ENCODE assay signal across 34 cellular contexts in genomic region chr9:115300896-115301295, GRCh38.
"Had no signal": no experiment of that assay in that cellular context is flagged by ENCODE, and none has a peak within 500 bp of the region (broad histone marks: within the 10 kb centered on the region; RNA-seq: fewer than 3 reads in every experiment).

No MANE protein-coding gene starts in this region.

- H3K4me1 Mint-ChIP-seq: activated CD4-positive, alpha-beta T cell treated with anti-CD3 and anti-CD28 coated beads for 36 hours; activated CD4-positive, alpha-beta T cell treated with anti-CD3 and anti-CD28 coated beads, Interleukin-2, amount 10 ng/mL, durations not matched to agents 7 days and 5 days; activated naive CD8-positive, alpha-beta T cell treated with anti-CD3 and anti-CD28 coated beads for 36 hours had no signal

- H3K27me3 Mint-ChIP-seq: activated CD4-positive, alpha-beta T cell treated with anti-CD3 and anti-CD28 coated beads, Interleukin-2, amount 10 ng/mL, durations not matched to agents 7 days and 5 days; IgD-negative memory B cell had no signal

- H3K4me3 Mint-ChIP-seq: activated CD4-positive, alpha-beta T cell treated with anti-CD3 and anti-CD28 coated beads for 36 hours; activated CD4-positive, alpha-beta T cell treated with anti-CD3 and anti-CD28 coated beads, Interleukin-2, amount 10 ng/mL, durations not matched to agents 7 days and 5 days; activated CD8-positive, alpha-beta T cell treated with anti-CD3 and anti-CD28 coated beads, Interleukin-2, amount 10 ng/mL, durations not matched to agents 7 days and 5 days; activated naive CD8-positive, alpha-beta T cell treated with anti-CD3 and anti-CD28 coated beads for 36 hours; activated T-cell treated with anti-CD3 and anti-CD28 coated beads, Interleukin-2, amount 50 U/mL, for 4 hours; activated T-helper 1 cell treated with anti-CD3 and anti-CD28 coated beads, Interleukin-12 subunit alpha, Interleukin-12 subunit beta, Interleukin-2, Interleukin-4 antibody, amounts not matched to agents 30 ng/mL and 10 ng/mL and 1 ng/mL, durations not matched to agents 14 hours and 24 hours and 36 hours; IgD-negative memory B cell; T-helper 1 cell treated with Interleukin-12 subunit alpha and Interleukin-12 subunit beta and Interleukin-4 antibody, amounts not matched to agents 30 μg/mL and 1 μg/mL, for 36 hours; T-helper 2 cell treated with Interferon-gamma antibody and Interleukin-4, amounts not matched to agents 5 μg/mL and 100 μg/mL, for 36 hours; WTC11 had no signal

- FAIRE-seq: TTC549 had no signal

- DNase-seq: activated CD4-positive, alpha-beta T cell treated with anti-CD3 and anti-CD28 coated beads for 36 hours; activated CD4-positive, alpha-beta T cell treated with anti-CD3 and anti-CD28 coated beads, Interleukin-2, amount 10 ng/mL, durations not matched to agents 7 days and 5 days; activated CD4-positive, alpha-beta T cell treated with anti-CD3 and anti-CD28 coated beads, Interleukin-2, amount 50 U/mL, for 48 hours; activated CD8-positive, alpha-beta T cell treated with anti-CD3 and anti-CD28 coated beads, Interleukin-2, amount 10 ng/mL, durations not matched to agents 7 days and 5 days; activated naive CD4-positive, alpha-beta T cell; activated naive CD4-positive, alpha-beta T cell treated with anti-CD3 and anti-CD28 coated beads, Interleukin-2, amount 50 U/mL, for 16 hours; activated naive CD8-positive, alpha-beta T cell treated with anti-CD3 and anti-CD28 coated beads for 36 hours; activated T-cell treated with anti-CD3 and anti-CD28 coated beads, Interleukin-2, amount 50 U/mL, for 4 hours; amniotic stem cell; aorta; brain microvascular endothelial cell; central memory CD4-positive, alpha-beta T cell; Karpas-422; KBM-7; NCI-H1105; NCI-H1417 treated with DMSO at 0.1 percent for 48 hours; NCI-H187 treated with DMSO at 0.1 percent for 48 hours; NCI-H2081; NCI-H446; NCI-H510A treated with DMSO at 0.1 percent for 48 hours; NCI-H526 treated with DMSO at 0.1 percent for 48 hours; NCI-H82; NK-92 treated with Interleukin-12 subunit alpha and Interleukin-12 subunit beta, amount 100 ng/mL, for 24 hours; PC-3; Peyer's patch; RPMI8226; SHP77 treated with DMSO at 0.1 percent for 48 hours; SK-N-SH had no signal

- H3K36me3 Mint-ChIP-seq: activated naive CD8-positive, alpha-beta T cell treated with anti-CD3 and anti-CD28 coated beads for 36 hours; IgD-negative memory B cell; WTC11 had no signal

- H3K9me3 Mint-ChIP-seq: activated CD4-positive, alpha-beta T cell treated with anti-CD3 and anti-CD28 coated beads, Interleukin-2, amount 10 ng/mL, durations not matched to agents 7 days and 5 days; activated naive CD8-positive, alpha-beta T cell treated with anti-CD3 and anti-CD28 coated beads for 36 hours; activated T-cell treated with anti-CD3 and anti-CD28 coated beads, Interleukin-2, amount 50 U/mL, for 4 hours; activated T-helper 1 cell treated with anti-CD3 and anti-CD28 coated beads, Interleukin-12 subunit alpha, Interleukin-12 subunit beta, Interleukin-2, Interleukin-4 antibody, amounts not matched to agents 30 ng/mL and 10 ng/mL and 1 ng/mL, durations not matched to agents 14 hours and 24 hours and 36 hours; T-helper 1 cell treated with Interleukin-12 subunit alpha and Interleukin-12 subunit beta and Interleukin-4 antibody, amounts not matched to agents 30 μg/mL and 1 μg/mL, for 36 hours; T-helper 2 cell treated with Interferon-gamma antibody and Interleukin-4, amounts not matched to agents 5 μg/mL and 100 μg/mL, for 36 hours had no signal

- H3K27ac Mint-ChIP-seq: activated CD4-positive, alpha-beta T cell treated with anti-CD3 and anti-CD28 coated beads for 36 hours; activated CD4-positive, alpha-beta T cell treated with anti-CD3 and anti-CD28 coated beads, Interleukin-2, amount 10 ng/mL, durations not matched to agents 7 days and 5 days; activated CD8-positive, alpha-beta T cell treated with anti-CD3 and anti-CD28 coated beads, Interleukin-2, amount 10 ng/mL, durations not matched to agents 7 days and 5 days; activated naive CD8-positive, alpha-beta T cell treated with anti-CD3 and anti-CD28 coated beads for 36 hours; activated T-helper 1 cell treated with anti-CD3 and anti-CD28 coated beads, Interleukin-12 subunit alpha, Interleukin-12 subunit beta, Interleukin-2, Interleukin-4 antibody, amounts not matched to agents 30 ng/mL and 10 ng/mL and 1 ng/mL, durations not matched to agents 14 hours and 24 hours and 36 hours; IgD-negative memory B cell; T-helper 1 cell treated with Interleukin-12 subunit alpha and Interleukin-12 subunit beta and Interleukin-4 antibody, amounts not matched to agents 30 μg/mL and 1 μg/mL, for 36 hours; T-helper 2 cell treated with Interferon-gamma antibody and Interleukin-4, amounts not matched to agents 5 μg/mL and 100 μg/mL, for 36 hours; WTC11 had no signal
